ENCODE assay signal across 8 cellular contexts in genomic region chr6:786946-787763, GRCh38.
DNase-seq lines count a peak whose midpoint lies in the region; ATAC-seq and TF ChIP-seq lines count a peak whose summit lies in the region.

No MANE protein-coding gene starts in this region.

- no peak for ATAC-seq in GM19463 (IDR thresholded peaks at IDR 0.05; ENCODE audit: unreplicated experiment)
- no peak for ATAC-seq in GM21825 (IDR thresholded peaks at IDR 0.05; ENCODE audit: unreplicated experiment)

- in situ Hi-C loops in ACHN (cut with HindIII; ENCODE audit: low pct_ligation_motif_present, low pct_unique_long_range_greater_than_20kb, low sequenced_read_pairs): no loop called here

- no peak overlapping the region for H3K4me3 ChIP-seq in foreskin fibroblast (ENCODE audit: low read depth in 1 of 2, low read length in 2 of 2)

- TF ChIP-seq CTCF in GM10266 (IDR thresholded peaks at IDR 0.05; ENCODE audit: control insufficient read depth, insufficient read depth, low read depth, missing control alignments) (peak; percentile 49), foreskin fibroblast (IDR thresholded peaks at IDR 0.05; ENCODE audit: low read depth, low read length) (peak; percentile 53)

- peak; percentile 35 for DNase-seq in ACHN
- DNase-seq in GM10266 (ENCODE audit: extremely low spot score): no peak
- peak; percentile 13 for DNase-seq in RPMI7951 (ENCODE audit: low read depth)
- DNase-seq in foreskin fibroblast: peak in 1 of 2 donors; percentile 23
- DNase-seq in stimulated activated naive CD4-positive, alpha-beta T cell treated with Interleukin-2 at 50 U/mL for 16 hours (lab: John Stamatoyannopoulos, UW): no peak
- DNase-seq in occipital lobe (lab: John Stamatoyannopoulos, UW): no peak

Comparison
In these comparisons a context has a peak if more than half of its experiments do, and no peak if none do; other contexts are left out.
1. DNase-seq: peak in ACHN (single experiment) and RPMI7951 (single experiment); none in GM10266 (single experiment), stimulated activated naive CD4-positive, alpha-beta T cell treated with Interleukin-2 at 50 U/mL for 16 hours (single experiment) and occipital lobe (single experiment).